Comparison of ENCODE assay signal across 8 cellular contexts in genomic region chr3:45688194-45688881, GRCh38. TPM values are rescaled to one million over a fixed set of nuclear protein-coding genes. Genes with fewer than 3 reads are reported as not detected.
DNase-seq lines count a peak whose midpoint lies in the region; ATAC-seq and TF ChIP-seq lines count a peak whose summit lies in the region.

No MANE protein-coding gene starts in this region.

- peak overlapping the region; percentile 96 for H3K27ac Mint-ChIP-seq in Caco-2 (ENCODE audit: unreplicated experiment)

- ATAC-seq in activated T-cell treated with anti-CD3 and anti-CD28 coated beads, Interleukin-2, amount 50 U/mL, for 4 hours, result peak in 1 of 2 donors; percentile 1
- ATAC-seq in foreskin keratinocyte, result peak; percentile 1
- no peak for ATAC-seq in GM21619 (IDR thresholded peaks at IDR 0.05; ENCODE audit: unreplicated experiment)

- H3K79me2 ChIP-seq in osteoblast (ENCODE audit: insufficient read depth, low read length), result peaks cover 41% of the 10 kb centered on the region

- no peaks in the 10 kb centered on the region for H3K9me3 Mint-ChIP-seq in Caco-2 (ENCODE audit: unreplicated experiment)
- no peaks in the 10 kb centered on the region for H3K9me3 Mint-ChIP-seq in activated T-cell treated with anti-CD3 and anti-CD28 coated beads, Interleukin-2, amount 50 U/mL, for 4 hours

- no TSS peak for BruUV-seq in Caco-2 (replicated peaks; lab: Mats Ljungman, UMichigan)

- peak overlapping the region; percentile 62 for H2AFZ ChIP-seq in osteoblast (ENCODE audit: low read length)

- peak overlapping the region; percentile 69 for H3K4me3 ChIP-seq in Caco-2 (ENCODE audit: low read depth, low read length)
- peak overlapping the region; percentile 88 for H3K4me3 ChIP-seq in osteoblast (ENCODE audit: insufficient read depth, low read length)

- intact Hi-C loops in Caco-2 (cut with micrococcal nuclease; ENCODE audit: unreplicated experiment), result no loop called here

- H3K4me3 Mint-ChIP-seq in Caco-2 (ENCODE audit: unreplicated experiment), result peak overlapping the region; percentile 70
- peak overlapping the region; percentile 81 for H3K4me3 Mint-ChIP-seq in activated T-cell treated with anti-CD3 and anti-CD28 coated beads, Interleukin-2, amount 50 U/mL, for 4 hours

- TF ChIP-seq CTCF in Caco-2 (IDR thresholded peaks at IDR 0.05; ENCODE audit: insufficient read depth in 1 of 2, low read depth in 1 of 2, low read length in 1 of 2, severe bottlenecking in 1 of 2, unreplicated experiment in 1 of 2) (no peak), foreskin keratinocyte (conservative IDR thresholded peaks at IDR 0.05) (peak; percentile 1), osteoblast (IDR thresholded peaks at IDR 0.05; ENCODE audit: extremely low read depth, low read depth, low read length) (no peak)

- peaks cover 40% of the 10 kb centered on the region for H3K4me1 Mint-ChIP-seq in Caco-2 (ENCODE audit: low read depth, unreplicated experiment)
- H3K4me1 Mint-ChIP-seq in activated T-cell treated with anti-CD3 and anti-CD28 coated beads, Interleukin-2, amount 50 U/mL, for 4 hours (ENCODE audit: low read depth), result peaks cover 44% of the 10 kb centered on the region

- H3K27me3 ChIP-seq in Caco-2 (replicated peaks; ENCODE audit: control insufficient read depth, insufficient read depth, low read length) (no peaks in the 10 kb centered on the region), foreskin keratinocyte (no peaks in the 10 kb centered on the region), osteoblast (ENCODE audit: insufficient read depth, low read length) (no peaks in the 10 kb centered on the region)

- DNase-seq in Caco-2 (peak; percentile 43 to 48), HCEC 1CT (peak; percentile 7), NCI-H526 treated with DMSO at 0.1 percent for 48 hours (lab: John Stamatoyannopoulos, UW) (peak; percentile 60), foreskin keratinocyte (peak in 1 of 2 donors; percentile 24), osteoblast (ENCODE audit: insufficient read length, low spot score, missing footprints) (no peak), middle frontal gyrus (ENCODE audit: extremely low spot score, low spot score) (no peak)
- no peak for DNase-seq in activated T-cell treated with anti-CD3 and anti-CD28 coated beads, Interleukin-2, amount 50 U/mL, for 4 hours

- H3K27ac ChIP-seq in foreskin keratinocyte (no peak overlapping the region), osteoblast (ENCODE audit: low read depth, low read length) (no peak overlapping the region)

- peak overlapping the region; percentile 91 for H3K4me2 ChIP-seq in osteoblast (ENCODE audit: insufficient read depth, low read length)

- peaks cover 2% of the 10 kb centered on the region; the same call in 1 of the 2 replicates for H3K36me3 ChIP-seq in Caco-2 (ENCODE audit: control insufficient read depth, insufficient read depth, low read length)
- peaks cover 11% of the 10 kb centered on the region for H3K36me3 ChIP-seq in osteoblast (ENCODE audit: insufficient read depth, low read length)

- CTCF ChIA-PET in Caco-2 (lab: Charles Lee), result interaction anchor here (2.3 kb wide), 1 partner anchor 28 kb away, joined by 17 read pairs; no protein-coding TSS in a partner anchor

- H3K9me3 ChIP-seq in Caco-2 (0 out of 2 replicates have a peak, but pooled peaks cover 2% of the 10 kb centered on the region), osteoblast (ENCODE audit: low read depth, low read length) (no peaks in the 10 kb centered on the region)

- peaks cover 4% of the 10 kb centered on the region for H3K27me3 Mint-ChIP-seq in Caco-2 (ENCODE audit: insufficient read depth, unreplicated experiment)
- H3K27me3 Mint-ChIP-seq in activated T-cell treated with anti-CD3 and anti-CD28 coated beads, Interleukin-2, amount 50 U/mL, for 4 hours (ENCODE audit: low read depth), result peaks cover 3% of the 10 kb centered on the region

- POLR2A ChIA-PET in Caco-2 (lab: Charles Lee), result interaction anchor here (1.0 kb wide), 1 partner anchor 713 kb away, joined by 4 read pairs; the partner anchor contains the start of gene ZDHHC3

- H3K4me1 ChIP-seq in Caco-2, result peaks cover 19% of the 10 kb centered on the region
- H3K4me1 ChIP-seq in foreskin keratinocyte, result no peaks in the 10 kb centered on the region
- peaks cover 28% of the 10 kb centered on the region for H3K4me1 ChIP-seq in osteoblast (ENCODE audit: insufficient read depth, low read length)

- peaks cover 24% of the 10 kb centered on the region for H4K20me1 ChIP-seq in osteoblast (ENCODE audit: insufficient read depth, low read length)

- peaks cover 49% of the 10 kb centered on the region for H3K36me3 Mint-ChIP-seq in Caco-2 (ENCODE audit: insufficient read depth, unreplicated experiment)
- peaks cover 18% of the 10 kb centered on the region for H3K36me3 Mint-ChIP-seq in activated T-cell treated with anti-CD3 and anti-CD28 coated beads, Interleukin-2, amount 50 U/mL, for 4 hours (ENCODE audit: insufficient read depth)

RNA-seq across cellular contexts. Expression of gene SACM1L, which starts 0.9 kb away (rescaled TPM):
- total RNA-seq in Caco-2 (2022), result 51.0 and 53.5 TPM in 2 replicates
- 10 to 100 TPM; 48.8 to 52.5 (median 49.2) TPM for total RNA-seq in activated T-cell treated with anti-CD3 and anti-CD28 coated beads, Interleukin-2, amount 50 U/mL, for 4 hours
- total RNA-seq in foreskin keratinocyte, result 27.9 and 30.8 TPM in 2 replicates
- polyA plus RNA-seq in foreskin keratinocyte, result 10.5 and 13.0 TPM in 2 replicates
- total RNA-seq in osteoblast, result 28.6 and 39.5 TPM in 2 replicates

Comparison
In these comparisons a context has a peak if more than half of its experiments do, and no peak if none do; other contexts are left out.
1. DNase-seq: peak in Caco-2 (2 of 2), HCEC 1CT (single experiment) and NCI-H526 treated with DMSO at 0.1 percent for 48 hours (single experiment); none in activated T-cell treated with anti-CD3 and anti-CD28 coated beads, Interleukin-2, amount 50 U/mL, for 4 hours (single experiment), osteoblast (single experiment) and middle frontal gyrus (single experiment).